ENCODE assay signal across 22 cellular contexts in the genomic region with DNA sequence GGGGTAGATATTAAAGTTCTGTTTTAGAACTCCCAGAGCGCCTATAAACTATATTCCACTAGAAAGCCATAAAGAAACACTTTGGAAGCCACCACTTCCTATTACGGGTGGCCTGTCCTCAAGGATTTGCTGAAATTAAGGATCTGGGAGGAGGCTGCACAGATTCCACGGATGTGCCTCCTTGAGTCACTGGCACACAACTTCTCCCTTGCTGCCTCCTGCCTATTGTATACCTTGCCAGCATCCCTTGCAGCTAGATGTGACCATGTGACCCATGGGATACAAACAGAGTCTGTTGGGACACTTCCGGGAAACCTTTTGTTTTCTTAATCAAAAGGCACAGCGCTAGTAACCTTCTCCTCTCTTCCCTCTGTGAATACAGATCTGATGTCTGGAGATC.
"Had no signal": no experiment of that assay in that cellular context is flagged by ENCODE, and none has a peak within 500 bp of the region (broad histone marks: within the 10 kb centered on the region; RNA-seq: fewer than 3 reads in every experiment).

No MANE protein-coding gene starts in this region.

- H3K4me3 ChIP-seq: neural progenitor cell, pancreas, psoas muscle, right lobe of liver, sigmoid colon, stomach, thoracic aorta, thyroid gland, tibial nerve, upper lobe of left lung, vagina had no signal

- H3K9ac ChIP-seq: neural progenitor cell had no signal

- H3K27ac ChIP-seq: neural progenitor cell, pancreas, psoas muscle, right lobe of liver, sigmoid colon, stomach, thoracic aorta, thyroid gland, tibial nerve, upper lobe of left lung, vagina had no signal

- H3K36me3 ChIP-seq: neural progenitor cell, pancreas, right lobe of liver, sigmoid colon, stomach, thoracic aorta, thyroid gland, tibial nerve, upper lobe of left lung, vagina had no signal

- H3K4me1 ChIP-seq: neural progenitor cell, pancreas, psoas muscle, right lobe of liver, sigmoid colon, stomach, upper lobe of left lung, vagina had no signal

- H3K27me3 ChIP-seq: neural progenitor cell, pancreas, right lobe of liver, thyroid gland, vagina had no signal

- H3K4me2 ChIP-seq: neural progenitor cell had no signal

- H3K9me3 ChIP-seq: pancreas, right lobe of liver, thoracic aorta, thyroid gland, vagina had no signal

- DNase-seq: natural killer cell; occipital lobe; pancreas; psoas muscle; right cardiac atrium; right lobe of liver; sigmoid colon; small intestine; stimulated activated CD4-positive, alpha-beta T cell treated with anti-CD3 and anti-CD28 coated beads, Interleukin-15, amount 100 ng/mL, for 24 hours; stimulated activated CD4-positive, alpha-beta T cell treated with anti-CD3 and anti-CD28 coated beads, Interleukin-2, amount 100 ng/mL, for 24 hours; stimulated activated CD4-positive, alpha-beta T cell treated with anti-CD3 and anti-CD28 coated beads, Interleukin-2, amount 100 ng/mL, for 48 hours; stimulated activated CD4-positive, alpha-beta T cell treated with anti-CD3 and anti-CD28 coated beads, Interleukin-4, amount 100 ng/mL, for 24 hours; stimulated activated naive B cell treated with anti-CD40 and anti-IgM and Interleukin-4, amounts not matched to agents 10 μg/mL and 1 μg/mL and 100 μg/mL, for 72 hours; stimulated activated naive CD4-positive, alpha-beta T cell treated with Interleukin-2 at 50 U/mL for 16 hours; stomach; thyroid gland; trophoblast cell; upper lobe of left lung had no signal
